Comparison of ENCODE assay signal across 8 cellular contexts in the genomic region with DNA sequence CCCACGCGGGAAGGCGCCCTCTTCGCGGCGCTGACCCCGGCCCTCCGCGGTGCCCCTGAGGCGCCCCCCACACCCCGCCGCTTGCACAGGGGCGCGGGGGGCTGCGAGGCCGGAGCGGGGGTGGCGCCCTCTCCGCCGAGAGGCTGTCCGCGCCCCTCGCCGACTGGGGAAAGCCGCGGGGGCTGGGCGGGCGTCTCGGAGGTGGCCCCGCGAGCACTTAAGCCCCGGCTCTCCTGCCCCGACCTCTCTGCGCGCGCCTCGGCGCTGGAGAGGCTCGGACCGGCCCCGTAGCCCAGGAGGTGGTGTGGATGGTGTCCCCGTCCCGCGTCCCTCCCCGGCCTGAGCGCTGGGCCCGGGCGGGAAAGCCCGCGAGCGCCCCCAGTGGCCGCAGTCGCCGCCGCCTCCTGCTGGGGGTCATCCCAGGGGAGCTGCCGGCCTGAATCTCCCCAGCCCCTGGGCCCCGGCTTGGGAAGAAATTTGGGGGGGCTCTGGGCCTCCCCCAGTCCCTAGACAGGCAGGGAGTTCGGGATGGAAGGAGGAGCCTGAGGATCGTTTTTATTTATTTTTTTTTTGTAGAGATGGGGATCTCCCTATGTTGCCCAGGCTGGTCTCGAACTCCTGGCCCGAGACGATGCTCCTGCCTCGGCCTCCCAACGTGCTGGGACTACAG. TPM values are rescaled to one million over a fixed set of nuclear protein-coding genes. Genes with fewer than 3 reads are reported as not detected.
A peak's percentile ranks its signal among the peaks of the same experiment; 100 is the strongest.
DNase-seq lines count a peak whose midpoint lies in the region; ATAC-seq, FAIRE-seq and TF ChIP-seq lines count a peak whose summit lies in the region.

No MANE protein-coding gene starts in this region.

- H3K79me2 ChIP-seq in keratinocyte (ENCODE audit: control insufficient read depth, insufficient read depth, low read length), result no peaks in the 10 kb centered on the region

- H3K4me2 ChIP-seq in keratinocyte (ENCODE audit: control insufficient read depth, extremely low read depth, insufficient read depth, low read depth, low read length), result peak overlapping the region; percentile 82

- H3K4me1 ChIP-seq in keratinocyte (ENCODE audit: control insufficient read depth, extremely low read depth, insufficient read depth, low read length), result peaks cover 24% of the 10 kb centered on the region

- peak overlapping the region; percentile 72 for H3K4me3 ChIP-seq in bronchial epithelial cell (ENCODE audit: low read depth, low read length)
- H3K4me3 ChIP-seq in keratinocyte (ENCODE audit: control insufficient read depth in 2 of 3, extremely low read depth in 1 of 3, insufficient read depth in 2 of 3, low read depth in 1 of 3, low read length in 3 of 3), result peak overlapping the region; percentile 33 to 80 (median 66)

- dilution Hi-C loops in keratinocyte (cut with MboI; ENCODE audit: extremely low pct_ligation_motif_present, low sequenced_read_pairs), result no loop called here

- no peak overlapping the region for H2AFZ ChIP-seq in keratinocyte (ENCODE audit: control insufficient read depth, low read length)

- DNase-seq in Daoy (ENCODE audit: low read depth) (peak; percentile 92), HuH-7 (ENCODE audit: low spot score) (peak; percentile 91), bronchial epithelial cell (ENCODE audit: low read depth) (no peak), keratinocyte (ENCODE audit: low read depth, low spot score) (no peak), dedifferentiated amniotic fluid mesenchymal stem cell (ENCODE audit: extremely low spot score) (no peak)
- DNase-seq in stimulated activated CD4-positive, alpha-beta T cell treated with anti-CD3 and anti-CD28 coated beads, Interleukin-15, amount 100 ng/mL, for 1 hour (ENCODE audit: low read depth in 1 of 2, low spot score in 1 of 2), result peak; percentile 51 to 66

- ATAC-seq in HG03442 (IDR thresholded peaks at IDR 0.05; ENCODE audit: unreplicated experiment), result no peak

- H3K27me3 ChIP-seq in bronchial epithelial cell (ENCODE audit: control insufficient read depth, insufficient read depth, low read length) (peaks cover 2% of the 10 kb centered on the region), keratinocyte (ENCODE audit: control insufficient read depth, extremely low read depth, insufficient read depth, low read length) (peaks cover 40% of the 10 kb centered on the region)

- peak overlapping the region; percentile 95 for H3K27ac ChIP-seq in VCaP
- H3K27ac ChIP-seq in keratinocyte (ENCODE audit: control insufficient read depth, insufficient read depth, low read length), result peak overlapping the region; percentile 86

- H4K20me1 ChIP-seq in keratinocyte (ENCODE audit: control insufficient read depth, extremely low read depth, insufficient read depth, low read length), result peaks cover 5% of the 10 kb centered on the region

- peak; percentile 99 for TF ChIP-seq CTCF in VCaP (conservative IDR thresholded peaks at IDR 0.05)
- TF ChIP-seq CTCF in bronchial epithelial cell (IDR thresholded peaks at IDR 0.05; ENCODE audit: insufficient read depth, low read length, severe bottlenecking), result peak; percentile 82
- TF ChIP-seq CTCF in keratinocyte (optimal IDR thresholded peaks at IDR 0.05 in 1 of 3, IDR thresholded peaks at IDR 0.05 in 1 of 3, conservative IDR thresholded peaks at IDR 0.05 in 1 of 3; ENCODE audit: extremely low read depth in 1 of 3, insufficient read depth in 2 of 3, low read length in 3 of 3), result peak in 1 of 3 experiments; percentile 90

- no peaks in the 10 kb centered on the region for H3K36me3 ChIP-seq in bronchial epithelial cell (ENCODE audit: control insufficient read depth, insufficient read depth, low read length)
- no peaks in the 10 kb centered on the region for H3K36me3 ChIP-seq in keratinocyte (ENCODE audit: control insufficient read depth in 2 of 2, extremely low read depth in 1 of 2, insufficient read depth in 2 of 2, low read length in 2 of 2)

- no peaks in the 10 kb centered on the region for H3K9me3 ChIP-seq in keratinocyte (ENCODE audit: control insufficient read depth, low read depth, low read length)

- peak overlapping the region; percentile 91 for H3K9ac ChIP-seq in keratinocyte (ENCODE audit: control insufficient read depth, extremely low read depth, insufficient read depth, low read length)

- no peak for FAIRE-seq in bronchial epithelial cell (lab: Jason Lieb, UNC)
- FAIRE-seq in keratinocyte (lab: Jason Lieb, UNC), result no peak

- no peaks in the 10 kb centered on the region for H3K9me1 ChIP-seq in keratinocyte (ENCODE audit: control insufficient read depth, extremely low read depth, insufficient read depth, low read length)

RNA-seq across cellular contexts. Expression of a gene that starts 1.9 kb away (rescaled TPM):
- total RNA-seq in Daoy (2014; rRNA removed; shearing (Covaris generic)), result 30.1 and 36.3 TPM in 2 replicates
- total RNA-seq in bronchial epithelial cell, result 42.6 and 83.5 TPM in 2 replicates
- polyA plus RNA-seq in keratinocyte, result 3.0 to 14.7 TPM (median 3.1 TPM) in 3 replicates
- 9.0 TPM for polyA plus RNA-seq in keratinocyte (2011; ENCODE audit: low read depth)
- polyA plus RNA-seq in keratinocyte (2011; cell fraction: cytosol; rRNA removed), result 4.3 and 19.7 TPM in 2 replicates
- 35.8 and 69.8 TPM in 2 replicates for polyA plus RNA-seq in keratinocyte (2011; cell fraction: nucleus; rRNA removed)
- polyA plus RNA-seq in keratinocyte (2012; ENCODE audit: low replicate concordance), result 4.7 and 19.6 TPM in 2 replicates
- 0.35 to 0.79 TPM (median 0.76 TPM) in 3 replicates for polyA minus RNA-seq in keratinocyte
- polyA minus RNA-seq in keratinocyte (2011; cell fraction: cytosol; rRNA and poly(A)+ RNA removed), result 22.4 TPM
- 5.4 and 11.4 TPM in 2 replicates for polyA minus RNA-seq in keratinocyte (2011; cell fraction: nucleus; rRNA and poly(A)+ RNA removed)

RNA-seq across cellular contexts. Expression of a gene that starts 11.5 kb away (rescaled TPM):
- 219 and 238 TPM in 2 replicates for total RNA-seq in Daoy (2014; rRNA removed; shearing (Covaris generic))
- total RNA-seq in bronchial epithelial cell, result 18.2 and 25.7 TPM in 2 replicates
- 222 to 711 TPM (median 246 TPM) in 3 replicates for polyA plus RNA-seq in keratinocyte
- polyA plus RNA-seq in keratinocyte (2011; ENCODE audit: low read depth), result 26.1 TPM
- 145 and 468 TPM in 2 replicates for polyA plus RNA-seq in keratinocyte (2011; cell fraction: cytosol; rRNA removed)
- polyA plus RNA-seq in keratinocyte (2011; cell fraction: nucleus; rRNA removed), result 104 and 161 TPM in 2 replicates
- 16.6 and 445 TPM in 2 replicates for polyA plus RNA-seq in keratinocyte (2012; ENCODE audit: low replicate concordance)
- polyA minus RNA-seq in keratinocyte, result 93.8 to 242 TPM (median 129 TPM) in 3 replicates
- polyA minus RNA-seq in keratinocyte (2011; cell fraction: cytosol; rRNA and poly(A)+ RNA removed), result 327 TPM
- 62.5 and 82.8 TPM in 2 replicates for polyA minus RNA-seq in keratinocyte (2011; cell fraction: nucleus; rRNA and poly(A)+ RNA removed)

RNA-seq across cellular contexts. Expression of a gene that starts 18.2 kb away (rescaled TPM):
- total RNA-seq in Daoy (2014; rRNA removed; shearing (Covaris generic)), result 66.6 and 72.0 TPM in 2 replicates
- total RNA-seq in bronchial epithelial cell, result 117 and 132 TPM in 2 replicates
- polyA plus RNA-seq in keratinocyte, result 72.4 to 128 TPM (median 115 TPM) in 3 replicates
- 39.1 TPM for polyA plus RNA-seq in keratinocyte (2011; ENCODE audit: low read depth)
- 16.3 and 42.4 TPM in 2 replicates for polyA plus RNA-seq in keratinocyte (2011; cell fraction: cytosol; rRNA removed)
- 502 and 631 TPM in 2 replicates for polyA plus RNA-seq in keratinocyte (2011; cell fraction: nucleus; rRNA removed)
- 81.1 and 250 TPM in 2 replicates for polyA plus RNA-seq in keratinocyte (2012; ENCODE audit: low replicate concordance)
- 138 to 307 TPM (median 166 TPM) in 3 replicates for polyA minus RNA-seq in keratinocyte
- 279 TPM for polyA minus RNA-seq in keratinocyte (2011; cell fraction: cytosol; rRNA and poly(A)+ RNA removed)
- 641 and 796 TPM in 2 replicates for polyA minus RNA-seq in keratinocyte (2011; cell fraction: nucleus; rRNA and poly(A)+ RNA removed)

RNA-seq across cellular contexts. Expression of a gene that starts 19.9 kb away (rescaled TPM):
- total RNA-seq in Daoy (2014; rRNA removed; shearing (Covaris generic)), result not detected in 2 replicates
- under 0.01 TPM in 1 of 2 replicates, not detected in the other for total RNA-seq in bronchial epithelial cell
- polyA plus RNA-seq in keratinocyte, result not detected in 3 replicates
- not detected for polyA plus RNA-seq in keratinocyte (2011; ENCODE audit: low read depth)
- not detected in 2 replicates for polyA plus RNA-seq in keratinocyte (2011; cell fraction: cytosol; rRNA removed)
- not detected in 2 replicates for polyA plus RNA-seq in keratinocyte (2011; cell fraction: nucleus; rRNA removed)
- 6.3 and 8.5 TPM in 2 replicates for polyA plus RNA-seq in keratinocyte (2012; ENCODE audit: low replicate concordance)
- polyA minus RNA-seq in keratinocyte, result not detected in 3 replicates
- polyA minus RNA-seq in keratinocyte (2011; cell fraction: cytosol; rRNA and poly(A)+ RNA removed), result not detected
- polyA minus RNA-seq in keratinocyte (2011; cell fraction: nucleus; rRNA and poly(A)+ RNA removed), result not detected in 2 replicates

RNA-seq across cellular contexts. Expression of a gene that starts 35.5 kb away (rescaled TPM):
- 0.11 and 3.8 TPM in 2 replicates for total RNA-seq in Daoy (2014; rRNA removed; shearing (Covaris generic))
- total RNA-seq in bronchial epithelial cell, result 1.6 and 5.4 TPM in 2 replicates
- polyA plus RNA-seq in keratinocyte, result 2.5 to 4.9 TPM (median 3.8 TPM) in 3 replicates
- 4.0 TPM for polyA plus RNA-seq in keratinocyte (2011; ENCODE audit: low read depth)
- polyA plus RNA-seq in keratinocyte (2011; cell fraction: cytosol; rRNA removed), result 1.4 and 4.6 TPM in 2 replicates
- 14.0 and 25.9 TPM in 2 replicates for polyA plus RNA-seq in keratinocyte (2011; cell fraction: nucleus; rRNA removed)
- polyA plus RNA-seq in keratinocyte (2012; ENCODE audit: low replicate concordance), result 10.0 and 12.7 TPM in 2 replicates
- 2.1 to 7.9 TPM (median 2.2 TPM) in 3 replicates for polyA minus RNA-seq in keratinocyte
- polyA minus RNA-seq in keratinocyte (2011; cell fraction: cytosol; rRNA and poly(A)+ RNA removed), result 5.8 TPM
- polyA minus RNA-seq in keratinocyte (2011; cell fraction: nucleus; rRNA and poly(A)+ RNA removed), result 9.8 and 12.5 TPM in 2 replicates

Comparison
In these comparisons a context has a peak if more than half of its experiments do, and no peak if none do; other contexts are left out.
1. DNase-seq: peak in Daoy (single experiment), HuH-7 (single experiment) and stimulated activated CD4-positive, alpha-beta T cell treated with anti-CD3 and anti-CD28 coated beads, Interleukin-15, amount 100 ng/mL, for 1 hour (2 of 2); none in bronchial epithelial cell (single experiment), keratinocyte (single experiment) and dedifferentiated amniotic fluid mesenchymal stem cell (single experiment).